In the genomic region with DNA sequence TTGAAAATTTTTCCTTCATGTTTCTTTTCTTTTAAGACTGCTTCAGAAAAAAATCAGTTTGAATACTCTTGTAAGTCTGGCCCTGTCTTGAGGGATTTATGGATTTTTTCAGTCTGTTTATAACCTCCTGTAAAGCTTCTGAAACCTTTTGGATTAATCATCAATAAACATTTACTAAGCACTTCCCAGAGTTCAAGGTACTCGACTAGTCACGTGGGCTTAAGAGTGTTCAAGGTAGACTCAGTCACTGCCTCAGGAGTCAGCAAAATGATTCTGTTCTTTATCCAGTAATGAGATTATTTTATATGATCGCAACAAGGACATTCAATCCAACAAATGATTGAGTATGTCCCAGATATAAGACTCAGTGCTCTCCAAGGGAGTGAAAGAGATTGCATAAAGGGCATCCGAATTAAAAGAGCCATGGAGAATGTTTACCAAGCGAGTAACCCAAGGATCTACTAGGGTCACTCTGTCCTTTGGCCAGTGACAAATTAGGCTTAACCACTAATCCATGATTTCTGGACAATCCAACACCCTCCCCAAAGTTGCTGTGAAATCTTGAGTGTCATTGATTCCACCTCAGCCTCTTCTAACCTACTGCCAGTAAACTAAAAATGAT, we compare ENCODE assay signal across 15 cellular contexts.
"Had no signal": no experiment of that assay in that cellular context is flagged by ENCODE, and none has a peak within 500 bp of the region (broad histone marks: within the 10 kb centered on the region; RNA-seq: fewer than 3 reads in every experiment).

No MANE protein-coding gene starts in this region.

- H3K9me3 ChIP-seq: stomach, testis, upper lobe of left lung had no signal

- H3K4me1 ChIP-seq: testis had no signal

- H3K36me3 ChIP-seq: stomach, upper lobe of left lung had no signal

- DNase-seq: activated CD4-positive, CD25-positive, alpha-beta regulatory T cell treated with anti-CD3 and anti-CD28 coated beads, Interleukin-2, amount 50 U/mL, for 72 hours; activated naive CD8-positive, alpha-beta T cell treated with anti-CD3 and anti-CD28 coated beads for 36 hours; amygdala; cerebellar nuclear complex; effector memory CD4-positive, alpha-beta T cell; hippocampal formation; left cardiac atrium; mammary epithelial cell; nucleus accumbens; right cardiac atrium; stomach; testis had no signal

- H3K27me3 ChIP-seq: stomach, testis, upper lobe of left lung had no signal

- ATAC-seq: left cardiac atrium; natural killer cell treated with Interleukin-12 subunit alpha and Interleukin-12 subunit beta and Interleukin-15 and Interleukin-18, amount 100 ng/mL, for 72 hours; right cardiac atrium had no signal

- H3K4me3 ChIP-seq: stomach, testis, upper lobe of left lung had no signal

- H3K27ac ChIP-seq: epithelial cell of prostate, stomach, testis, upper lobe of left lung had no signal
